Comparison of ENCODE assay signal across 10 cellular contexts in the genomic region with DNA sequence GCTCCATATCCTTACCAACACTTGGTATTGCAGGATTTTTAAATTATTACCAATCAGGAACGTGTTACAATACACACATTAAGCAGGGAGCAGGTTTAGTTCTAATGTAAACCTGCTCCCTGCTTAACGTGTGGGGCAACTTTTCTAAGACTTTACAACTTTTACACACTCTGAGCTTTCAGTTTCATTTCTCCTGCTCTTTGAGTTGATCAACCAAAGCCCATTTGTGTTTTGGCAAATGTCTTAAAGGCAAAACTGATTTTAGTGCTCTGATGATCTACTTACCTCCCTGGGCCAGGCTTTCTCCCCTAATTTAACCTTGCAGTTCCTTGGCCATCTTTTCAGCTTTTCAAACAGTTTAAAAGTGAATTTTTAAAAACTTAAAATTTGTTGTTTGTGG.
DNase-seq lines count a peak whose midpoint lies in the region; ATAC-seq and TF ChIP-seq lines count a peak whose summit lies in the region.
"Had no signal": no experiment of that assay in that cellular context is flagged by ENCODE, and none has a peak within 500 bp of the region (broad histone marks: within the 10 kb centered on the region; RNA-seq: fewer than 3 reads in every experiment).

No MANE protein-coding gene starts in this region.

- no peaks in the 10 kb centered on the region for H3K9me3 Mint-ChIP-seq in immature natural killer cell

- DNase-seq in immature natural killer cell (peak; percentile 14 to 24 (median 17)), heart left ventricle (no peak), middle frontal gyrus (ENCODE audit: extremely low spot score, low spot score) (no peak), DMS114 treated with DMSO at 0.1 percent for 48 hours (lab: John Stamatoyannopoulos, UW; ENCODE audit: unreplicated experiment) (no peak)
- DNase-seq: activated T-cell treated with anti-CD3 and anti-CD28 coated beads, Interleukin-2, amount 50 U/mL, for 48 hours; hypothalamus had no signal

- H3K27me3 Mint-ChIP-seq in immature natural killer cell (ENCODE audit: low read depth in 3 of 3) = peaks cover 0 to 2% (median 0%) of the 10 kb centered on the region in 3 donors

- no peaks in the 10 kb centered on the region for H3K27me3 ChIP-seq in heart left ventricle

- no peak for TF ChIP-seq CTCF in heart left ventricle (IDR thresholded peaks at IDR 0.05)

- no peak for TF ChIP-seq POLR2A in heart left ventricle (IDR thresholded peaks at IDR 0.05)

- H3K4me3 Mint-ChIP-seq in immature natural killer cell = peak overlapping the region in 4 of 5 donors; percentile 15 to 66 (median 48)

- no peak overlapping the region for H3K27ac ChIP-seq in heart left ventricle

- peaks cover 0 to 10% (median 6%) of the 10 kb centered on the region in 9 donors for H3K36me3 ChIP-seq in heart left ventricle

- peaks cover 0 to 29% (median 11%) of the 10 kb centered on the region in 12 donors for H3K4me1 ChIP-seq in heart left ventricle

- intact Hi-C loops in heart left ventricle (cut with DNase I) = no loop called here

- H3K4me1 Mint-ChIP-seq in immature natural killer cell = peaks cover 55 to 80% of the 10 kb centered on the region in 2 donors

- peaks cover 0 to 4% (median 0%) of the 10 kb centered on the region in 3 donors for H3K36me3 Mint-ChIP-seq in immature natural killer cell

- peak overlapping the region; percentile 36 to 84 (median 66) for H3K27ac Mint-ChIP-seq in immature natural killer cell

- WGBS in heart left ventricle, 4 donors = 69 to 79% (median 78%) methylated on average over 2 of the region's 2 CpGs

- no peaks in the 10 kb centered on the region for H3K9me3 ChIP-seq in heart left ventricle

- peak; percentile 87 for ATAC-seq in GM18511 (IDR thresholded peaks at IDR 0.05; ENCODE audit: unreplicated experiment)
- ATAC-seq in GM21447 (IDR thresholded peaks at IDR 0.05; ENCODE audit: unreplicated experiment) = peak; percentile 75
- ATAC-seq in HG03354 (IDR thresholded peaks at IDR 0.05; ENCODE audit: poor library complexity, severe bottlenecking, unreplicated experiment) = peak; percentile 87
- no peak for ATAC-seq in heart left ventricle
- ATAC-seq in HG03571 (IDR thresholded peaks at IDR 0.05; ENCODE audit: unreplicated experiment) = no peak

- H3K4me3 ChIP-seq in heart left ventricle = peak overlapping the region in 1 of 12 donors; percentile 12

Comparison
In these comparisons a context has a peak if more than half of its experiments do, and no peak if none do; other contexts are left out.
1. ATAC-seq: peak in GM18511 (single experiment), GM21447 (single experiment) and HG03354 (single experiment); none in heart left ventricle (0 of 4) and HG03571 (single experiment).
2. DNase-seq: peak in immature natural killer cell (3 of 3); none in heart left ventricle (0 of 5), middle frontal gyrus (single experiment) and DMS114 treated with DMSO at 0.1 percent for 48 hours (single experiment).